Comparison of ENCODE assay signal across 8 cellular contexts in genomic region chr2:163191372-163191771, GRCh38.
A peak's percentile ranks its signal among the peaks of the same experiment; 100 is the strongest.
DNase-seq lines count a peak whose midpoint lies in the region; ATAC-seq and TF ChIP-seq lines count a peak whose summit lies in the region.

No MANE protein-coding gene starts in this region.

- H3K4me3 Mint-ChIP-seq in activated naive CD4-positive, alpha-beta T cell treated with anti-CD3 and anti-CD28 coated beads for 36 hours = no peak overlapping the region

- 0 out of 3 replicates have a peak, but pooled peaks have one; percentile 59 for ATAC-seq in SK-N-SH treated with all-trans-retinoic acid at 6 μM for 48 hours

- intact Hi-C loops in activated naive CD4-positive, alpha-beta T cell treated with anti-CD3 and anti-CD28 coated beads for 36 hours (cut with micrococcal nuclease) = loop anchor here (2.0 kb wide), 3 partner anchors 869 to 1347 kb away; no protein-coding TSS in a partner anchor
- intact Hi-C loops in tibial artery (cut with DNase I; ENCODE audit: low total_unique reads) = no loop called here

- H3K36me3 Mint-ChIP-seq in activated naive CD4-positive, alpha-beta T cell treated with anti-CD3 and anti-CD28 coated beads for 36 hours (ENCODE audit: low read depth) = no peaks in the 10 kb centered on the region

- no peak overlapping the region for H3K27ac Mint-ChIP-seq in activated naive CD4-positive, alpha-beta T cell treated with anti-CD3 and anti-CD28 coated beads for 36 hours

- H3K27me3 ChIP-seq in tibial artery = no peaks in the 10 kb centered on the region

- no peaks in the 10 kb centered on the region for H3K36me3 ChIP-seq in tibial artery

- H3K4me1 Mint-ChIP-seq in activated naive CD4-positive, alpha-beta T cell treated with anti-CD3 and anti-CD28 coated beads for 36 hours (ENCODE audit: low read depth) = no peaks in the 10 kb centered on the region

- CTCF ChIA-PET in activated naive CD4-positive, alpha-beta T cell treated with anti-CD3 and anti-CD28 coated beads for 36 hours (lab: Charles Lee) = no interaction called here

- no peaks in the 10 kb centered on the region for H3K9me3 ChIP-seq in tibial artery

- no peak overlapping the region for H3K27ac ChIP-seq in tibial artery

- H3K27me3 Mint-ChIP-seq in activated naive CD4-positive, alpha-beta T cell treated with anti-CD3 and anti-CD28 coated beads for 36 hours (ENCODE audit: low read depth) = no peaks in the 10 kb centered on the region

- no peaks in the 10 kb centered on the region for H3K4me1 ChIP-seq in tibial artery

- peak; percentile 49 to 55 for TF ChIP-seq CTCF in tibial artery (IDR thresholded peaks at IDR 0.05)

- H3K4me3 ChIP-seq in tibial artery = no peak overlapping the region

- DNase-seq in activated naive CD4-positive, alpha-beta T cell treated with anti-CD3 and anti-CD28 coated beads for 36 hours = peak; percentile 17
- DNase-seq in activated naive CD4-positive, alpha-beta T cell treated with Interleukin-2 at 50 U/mL for 16 hours = no peak
- DNase-seq in HK-2 (ENCODE audit: unreplicated experiment) = peak; percentile 10
- peak; percentile 2 for DNase-seq in germinal center (ENCODE audit: low spot score)
- DNase-seq in tibial artery = no peak
- no peak for DNase-seq in NCI-H524 treated with DMSO at 0.1 percent for 48 hours (lab: John Stamatoyannopoulos, UW)
- DNase-seq in C1 segment of cervical spinal cord (lab: John Stamatoyannopoulos, UW) = no peak

- peaks cover 6% of the 10 kb centered on the region for H3K9me3 Mint-ChIP-seq in activated naive CD4-positive, alpha-beta T cell treated with anti-CD3 and anti-CD28 coated beads for 36 hours

TF ChIP-seq in SK-N-SH treated with all-trans-retinoic acid at 6 μM for 48 hours, 23 proteins besides CTCF, POLR2A, EP300 and RAD21:
- TF ChIP-seq TOX (CRISPR knock-in tag; IDR thresholded peaks at IDR 0.05; ENCODE audit: borderline replicate concordance) = no peak
- TF ChIP-seq, protein P1, sequence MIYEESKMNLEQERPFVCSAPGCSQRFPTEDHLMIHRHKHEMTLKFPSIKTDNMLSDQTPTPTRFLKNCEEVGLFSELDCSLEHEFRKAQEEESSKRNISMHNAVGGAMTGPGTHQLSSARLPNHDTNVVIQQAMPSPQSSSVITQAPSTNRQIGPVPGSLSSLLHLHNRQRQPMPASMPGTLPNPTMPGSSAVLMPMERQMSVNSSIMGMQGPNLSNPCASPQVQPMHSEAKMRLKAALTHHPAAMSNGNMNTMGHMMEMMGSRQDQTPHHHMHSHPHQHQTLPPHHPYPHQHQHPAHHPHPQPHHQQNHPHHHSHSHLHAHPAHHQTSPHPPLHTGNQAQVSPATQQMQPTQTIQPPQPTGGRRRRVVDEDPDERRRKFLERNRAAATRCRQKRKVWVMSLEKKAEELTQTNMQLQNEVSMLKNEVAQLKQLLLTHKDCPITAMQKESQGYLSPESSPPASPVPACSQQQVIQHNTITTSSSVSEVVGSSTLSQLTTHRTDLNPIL (CRISPR knock-in tag; IDR thresholded peaks at IDR 0.05; ENCODE audit: low read depth) = no peak
- no peak for TF ChIP-seq ZFP30 (CRISPR knock-in tag; IDR thresholded peaks at IDR 0.05)
- TF ChIP-seq ZFP3 (CRISPR knock-in tag; IDR thresholded peaks at IDR 0.05) = no peak
- no peak for TF ChIP-seq ARNTL (CRISPR knock-in tag; IDR thresholded peaks at IDR 0.05; ENCODE audit: borderline replicate concordance, low read depth)
- TF ChIP-seq BACH2 (CRISPR knock-in tag; IDR thresholded peaks at IDR 0.05; ENCODE audit: borderline replicate concordance) = no peak
- TF ChIP-seq GLIS3 (CRISPR knock-in tag; IDR thresholded peaks at IDR 0.05) = no peak
- TF ChIP-seq RARB (CRISPR knock-in tag; IDR thresholded peaks at IDR 0.05) = no peak
- no peak for TF ChIP-seq TSHZ2 (CRISPR knock-in tag; IDR thresholded peaks at IDR 0.05)
- no peak for TF ChIP-seq ISL1 (CRISPR knock-in tag; IDR thresholded peaks at IDR 0.05)
- no peak for TF ChIP-seq PPARA (CRISPR knock-in tag; IDR thresholded peaks at IDR 0.05; ENCODE audit: borderline replicate concordance)
- TF ChIP-seq OSR1 (CRISPR knock-in tag; IDR thresholded peaks at IDR 0.05) = no peak
- no peak for TF ChIP-seq TCF4 (CRISPR knock-in tag; IDR thresholded peaks at IDR 0.05; ENCODE audit: borderline replicate concordance)
- no peak for TF ChIP-seq ZC3H10 (CRISPR knock-in tag; IDR thresholded peaks at IDR 0.05)

Comparison
In these comparisons a context has a peak if more than half of its experiments do, and no peak if none do; other contexts are left out.
1. DNase-seq: peak in activated naive CD4-positive, alpha-beta T cell treated with anti-CD3 and anti-CD28 coated beads for 36 hours (single experiment), HK-2 (single experiment) and germinal center (single experiment); none in activated naive CD4-positive, alpha-beta T cell treated with Interleukin-2 at 50 U/mL for 16 hours (single experiment), tibial artery (0 of 2), NCI-H524 treated with DMSO at 0.1 percent for 48 hours (single experiment) and C1 segment of cervical spinal cord (0 of 14).